In genomic region chr11:78361228-78361627, GRCh38 we compare ENCODE assay signal across 25 cellular contexts.
"Had no signal": no experiment of that assay in that cellular context is flagged by ENCODE, and none has a peak within 500 bp of the region (broad histone marks: within the 10 kb centered on the region; RNA-seq: fewer than 3 reads in every experiment).

No MANE protein-coding gene starts in this region.

- ATAC-seq: HepG2 had no signal

- H3K9me3 ChIP-seq: MG63, SJSA1 had no signal

- H3K27me3 ChIP-seq: SJSA1 had no signal

- H3K4me3 ChIP-seq: MG63, SJSA1, SK-N-MC had no signal

- DNase-seq: IMR-90, Karpas-422, KBM-7, MG63, NCI-H1092, NCI-H1105 treated with DMSO at 0.1 percent for 48 hours, NCI-H1417 treated with DMSO at 0.1 percent for 48 hours, NCI-H146, NCI-H1694 treated with DMSO at 0.1 percent for 48 hours, NCI-H1930, NCI-H2081 treated with DMSO at 0.1 percent for 48 hours, NCI-H2171, NCI-H226, NCI-H446, NCI-H510A, NCI-H524 treated with DMSO at 0.1 percent for 48 hours, NCI-H69, NCI-H774, Right ventricle myocardium superior, RPMI8226, SIG-M5, T-helper 1 cell had no signal

- H3K36me3 ChIP-seq: MG63, SJSA1 had no signal

- H3K27ac ChIP-seq: SJSA1, SK-N-MC had no signal
